9 cellular contexts compared by ENCODE assay signal in genomic region chr3:45226206-45226915, GRCh38. TPM values are rescaled to one million over a fixed set of nuclear protein-coding genes. Genes with fewer than 3 reads are reported as not detected.
DNase-seq lines count a peak whose midpoint lies in the region; ATAC-seq and TF ChIP-seq lines count a peak whose summit lies in the region.
"Had no signal": no experiment of that assay in that cellular context is flagged by ENCODE, and none has a peak within 500 bp of the region (broad histone marks: within the 10 kb centered on the region; RNA-seq: fewer than 3 reads in every experiment).

Gene TMEM158, minus strand, starts transcription at chr3:45226287. Its CDS starts 260 bp downstream, at chr3:45226027.

- no peaks in the 10 kb centered on the region for H3K79me2 ChIP-seq in DOHH2 (ENCODE audit: control insufficient read depth, low read length)

- peak; percentile 20 for DNase-seq in MV-4-11 (lab: John Stamatoyannopoulos, UW)
- DNase-seq in activated CD4-positive, alpha-beta T cell treated with anti-CD3 and anti-CD28 coated beads for 36 hours = peak; percentile 89
- no peak for DNase-seq in chondrocyte (ENCODE audit: low spot score)
- peak; percentile 82 to 88 for DNase-seq in left colon
- peak; percentile 29 to 82 for DNase-seq in stimulated activated CD4-positive, alpha-beta T cell treated with anti-CD3 and anti-CD28 coated beads, Interleukin-1b, Interleukin-23, amount 100 ng/mL, for 1 hour (ENCODE audit: low read depth in 2 of 2)
- no peak for DNase-seq in NCI-H1436 treated with DMSO at 0.1 percent for 48 hours (lab: John Stamatoyannopoulos, UW)

- H3K27ac Mint-ChIP-seq in activated CD4-positive, alpha-beta T cell treated with anti-CD3 and anti-CD28 coated beads for 36 hours = no peak within 1 kb of the TSS
- H3K27ac Mint-ChIP-seq in chondrocyte (ENCODE audit: unreplicated experiment) = no peak within 1 kb of the TSS

- no peaks in the 10 kb centered on the region for H3K9me3 ChIP-seq in DOHH2 (ENCODE audit: control insufficient read depth, insufficient read depth, low read length)

- H3K4me1 ChIP-seq in DOHH2 (ENCODE audit: control insufficient read depth, low read length) = no peaks in the 10 kb centered on the region

- H3K4me2 ChIP-seq in DOHH2 (ENCODE audit: low read length) = 0 out of 2 replicates have a peak within 1 kb of the TSS, but pooled peaks have one; percentile 16

- H3K27me3 ChIP-seq in DOHH2 (ENCODE audit: control insufficient read depth, low read length) = peaks cover 49% of the 10 kb centered on the region

- peaks cover 63% of the 10 kb centered on the region for H3K27me3 Mint-ChIP-seq in activated CD4-positive, alpha-beta T cell treated with anti-CD3 and anti-CD28 coated beads for 36 hours
- H3K27me3 Mint-ChIP-seq in chondrocyte (ENCODE audit: low read depth) = peaks cover 26% of the 10 kb centered on the region

- ATAC-seq in GM21786 (IDR thresholded peaks at IDR 0.05; ENCODE audit: unreplicated experiment) = peak; percentile 65
- ATAC-seq in activated CD4-positive, alpha-beta T cell treated with anti-CD3 and anti-CD28 coated beads for 36 hours = peak; percentile 90
- peak; percentile 95 for ATAC-seq in left colon

- no peak within 1 kb of the TSS for H3K27ac ChIP-seq in DOHH2 (ENCODE audit: low read depth, low read length)
- H3K27ac ChIP-seq: epithelial cell of prostate had no signal

- no peaks in the 10 kb centered on the region for H4K20me1 ChIP-seq in DOHH2 (ENCODE audit: control insufficient read depth, insufficient read depth, low read depth, low read length)

- peaks cover 13% of the 10 kb centered on the region for H3K4me1 Mint-ChIP-seq in activated CD4-positive, alpha-beta T cell treated with anti-CD3 and anti-CD28 coated beads for 36 hours
- H3K4me1 Mint-ChIP-seq in chondrocyte (ENCODE audit: low read depth) = peaks cover 20% of the 10 kb centered on the region

- no peaks in the 10 kb centered on the region for H3K9me3 Mint-ChIP-seq in activated CD4-positive, alpha-beta T cell treated with anti-CD3 and anti-CD28 coated beads for 36 hours (ENCODE audit: low read depth)
- H3K9me3 Mint-ChIP-seq in chondrocyte (ENCODE audit: low read depth) = no peaks in the 10 kb centered on the region

- H3K36me3 Mint-ChIP-seq in activated CD4-positive, alpha-beta T cell treated with anti-CD3 and anti-CD28 coated beads for 36 hours (ENCODE audit: low read depth) = no peaks in the 10 kb centered on the region
- peaks cover 4% of the 10 kb centered on the region for H3K36me3 Mint-ChIP-seq in chondrocyte (ENCODE audit: low read depth)

- no peak within 1 kb of the TSS for H3K4me3 ChIP-seq in DOHH2 (ENCODE audit: low read length)

- no peaks in the 10 kb centered on the region for H3K9me2 ChIP-seq in DOHH2 (replicated peaks; ENCODE audit: control insufficient read depth, low read length)

- CTCF ChIA-PET in activated CD4-positive, alpha-beta T cell treated with anti-CD3 and anti-CD28 coated beads for 36 hours (lab: Charles Lee) = interaction anchor here (0.7 to 1.5 kb wide), 3 partner anchors 15 to 467 kb away, joined by 3 to 5 read pairs (median 4); no protein-coding TSS in a partner anchor

- no peaks in the 10 kb centered on the region for H3K36me3 ChIP-seq in DOHH2 (ENCODE audit: control insufficient read depth, low read length)

- POLR2A ChIA-PET in activated CD4-positive, alpha-beta T cell treated with anti-CD3 and anti-CD28 coated beads for 36 hours (lab: Charles Lee) = no interaction called here

- H3K4me3 Mint-ChIP-seq in activated CD4-positive, alpha-beta T cell treated with anti-CD3 and anti-CD28 coated beads for 36 hours = peak within 1 kb of the TSS; percentile 39
- H3K4me3 Mint-ChIP-seq in chondrocyte (ENCODE audit: unreplicated experiment) = peak within 1 kb of the TSS; percentile 82

- intact Hi-C loops in activated CD4-positive, alpha-beta T cell treated with anti-CD3 and anti-CD28 coated beads for 36 hours (cut with DNase I, micrococcal nuclease) = loop anchor here in 1 of 2 experiments (1.0 to 5.0 kb wide), 5 partner anchors 59 to 431 kb away; partner anchors contain the start of gene LARS2
- intact Hi-C loops in left colon (cut with DNase I, micrococcal nuclease) = loop anchor here in 1 of 2 donors (10.0 kb wide), 1 partner anchor 182 kb away; no protein-coding TSS in a partner anchor

- H3F3A ChIP-seq in DOHH2 (ENCODE audit: control insufficient read depth, insufficient read depth) = no peaks in the 10 kb centered on the region

- TF ChIP-seq CTCF in DOHH2 (IDR thresholded peaks at IDR 0.05; ENCODE audit: low read depth, low read length, poor library complexity, severe bottlenecking) (no peak), chondrocyte (IDR thresholded peaks at IDR 0.05) (no peak)

RNA-seq across cellular contexts. Expression of gene TMEM158, which starts in this region (rescaled TPM):
- total RNA-seq in activated CD4-positive, alpha-beta T cell treated with anti-CD3 and anti-CD28 coated beads for 36 hours = under 1 TPM in 1 of 2 experiments, not detected in 1; 0.09 TPM
- total RNA-seq in chondrocyte (5.8 to 34.8 TPM (median 6.9 TPM) in 3 replicates), left colon (10 to 100 TPM in 1 of 2 donors, 1 to 10 TPM in 1; 2.2 to 10.0 TPM)

Comparison
In these comparisons a context has a peak if more than half of its experiments do, and no peak if none do; other contexts are left out.
1. Peak in DNase-seq and ATAC-seq in activated CD4-positive, alpha-beta T cell treated with anti-CD3 and anti-CD28 coated beads for 36 hours; RNA of the gene not detected or under 1 TPM.
2. DNase-seq: peak in MV-4-11 (single experiment), left colon (2 of 2) and stimulated activated CD4-positive, alpha-beta T cell treated with anti-CD3 and anti-CD28 coated beads, Interleukin-1b, Interleukin-23, amount 100 ng/mL, for 1 hour (2 of 2); none in chondrocyte (single experiment) and NCI-H1436 treated with DMSO at 0.1 percent for 48 hours (single experiment).
3. Peak in every context shown above with its lines, with median percentiles within 50 percentile points of each other: ATAC-seq.